Comparison of ENCODE assay signal across 1 cellular context in the genomic region with DNA sequence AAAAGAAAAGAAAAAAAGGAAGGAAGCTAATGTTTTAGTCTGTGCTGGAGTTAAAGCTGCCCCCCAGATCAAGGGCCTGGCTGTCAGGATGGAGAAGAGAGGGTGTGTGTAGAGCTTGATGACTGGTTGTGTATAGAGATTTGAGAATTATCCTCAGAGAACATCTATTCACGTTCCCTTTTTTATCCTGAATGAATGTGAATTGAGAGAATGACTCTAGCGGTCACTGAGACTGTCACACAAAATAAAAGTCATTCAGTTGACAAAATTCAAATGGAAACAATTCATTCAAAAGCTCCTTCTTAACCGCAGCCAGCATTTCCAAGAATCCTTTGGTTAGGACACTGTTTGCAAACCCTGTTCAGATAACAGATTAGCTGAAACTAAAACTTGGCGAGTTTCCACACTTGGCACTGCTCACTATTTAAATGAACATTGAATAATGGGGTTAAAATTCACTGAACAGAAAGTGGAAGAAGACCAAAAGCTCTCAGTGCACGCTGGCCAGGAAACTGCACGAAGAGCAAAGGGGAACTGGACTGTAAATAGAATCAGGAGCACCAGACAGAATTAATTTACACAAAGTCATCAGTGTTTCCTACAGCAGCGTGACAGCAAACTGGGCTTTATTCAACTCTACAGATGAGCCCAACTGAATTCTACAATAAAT.
TF ChIP-seq lines count a peak whose summit lies in the region.

No MANE protein-coding gene starts in this region.

TF ChIP-seq in HepG2, 621 proteins besides CTCF, POLR2A, EP300 and RAD21 (continued from another document):
- TF ChIP-seq HNF4G (IDR thresholded peaks at IDR 0.05; ENCODE audit: borderline replicate concordance, low read depth, low read length), result no peak
- TF ChIP-seq HNF4G (CRISPR knock-in tag; IDR thresholded peaks at IDR 0.05; ENCODE audit: borderline replicate concordance, low read depth), result no peak
- TF ChIP-seq ZNF652 (CRISPR knock-in tag; IDR thresholded peaks at IDR 0.05; ENCODE audit: borderline replicate concordance, low read depth), result 0 out of 2 replicates have a peak, but pooled peaks have one; percentile 16
TF ChIP-seq in HepG2: peak in this region for 2.
